1 cellular context compared by ENCODE assay signal in the genomic region with DNA sequence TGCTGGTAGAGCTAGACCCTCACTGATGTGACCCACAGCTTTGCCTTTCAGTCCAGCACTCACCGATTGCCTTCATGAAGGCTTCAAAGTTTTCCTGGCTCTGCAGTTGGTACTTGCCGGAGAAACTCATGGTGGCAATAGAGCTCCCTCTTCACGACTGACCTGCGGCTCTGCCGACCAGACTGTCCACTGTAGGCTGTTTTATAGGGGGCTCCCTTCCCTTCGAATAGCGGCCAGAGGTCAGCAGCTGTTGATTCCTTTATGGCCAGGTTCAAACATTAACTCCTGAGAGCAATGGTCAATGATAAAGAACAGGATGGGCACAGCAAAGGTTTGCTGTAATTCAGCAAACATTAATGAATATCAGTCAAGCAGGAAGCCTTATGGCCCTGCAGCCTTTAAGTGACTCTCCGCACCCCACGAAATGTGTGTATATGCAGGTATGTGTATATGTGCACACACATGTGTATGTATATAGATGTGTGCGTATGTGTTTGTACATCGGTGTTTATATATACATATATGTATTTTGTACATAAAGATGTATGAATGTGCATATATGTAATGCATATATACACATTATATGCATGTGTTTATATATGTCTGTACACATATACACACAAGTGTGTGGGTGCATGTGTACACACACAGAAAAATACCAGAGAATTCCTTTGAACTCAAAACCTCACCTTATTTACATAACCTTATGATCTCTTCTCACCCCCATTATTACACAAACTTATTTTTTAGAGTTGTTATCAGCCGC.
A peak's percentile ranks its signal among the peaks of the same experiment; 100 is the strongest.
TF ChIP-seq lines count a peak whose summit lies in the region.

Gene FABP1 (minus strand): TSS at position 175 of the 766 bp plus-strand sequence. CDS start 45 bp downstream, at position 130.

TF ChIP-seq in HepG2, 621 proteins besides CTCF, POLR2A, EP300 and RAD21 (continued from another document and continues in another):
- TF ChIP-seq GMEB1 (CRISPR knock-in tag; IDR thresholded peaks at IDR 0.05; ENCODE audit: borderline replicate concordance): peak; percentile 63; the same call in 1 of the 2 replicates
- TF ChIP-seq NCOA5 (CRISPR knock-in tag; IDR thresholded peaks at IDR 0.05): no peak
- peak; percentile 100 for TF ChIP-seq PPARG (CRISPR knock-in tag; conservative IDR thresholded peaks at IDR 0.05)
- no peak for TF ChIP-seq GABPA (IDR thresholded peaks at IDR 0.05; ENCODE audit: low read depth, low read length)
- TF ChIP-seq GABPA (CRISPR knock-in tag; IDR thresholded peaks at IDR 0.05; ENCODE audit: low read depth): no peak
- no peak for TF ChIP-seq ZFP36 (IDR thresholded peaks at IDR 0.05; ENCODE audit: borderline replicate concordance, low read depth, low read length, partially characterized antibody)
- TF ChIP-seq PHB2 (IDR thresholded peaks at IDR 0.05; ENCODE audit: partially characterized antibody): no peak
- peak; percentile 96; the same call in 1 of the 2 replicates for TF ChIP-seq SSRP1 (CRISPR knock-in tag; IDR thresholded peaks at IDR 0.05)
- no peak; the same call in 1 of the 2 replicates for TF ChIP-seq ZBTB3 (CRISPR knock-in tag; IDR thresholded peaks at IDR 0.05; ENCODE audit: borderline replicate concordance, low read depth)
- peak; percentile 35 for TF ChIP-seq DMAP1 (CRISPR knock-in tag; IDR thresholded peaks at IDR 0.05)
- TF ChIP-seq, protein P1, sequence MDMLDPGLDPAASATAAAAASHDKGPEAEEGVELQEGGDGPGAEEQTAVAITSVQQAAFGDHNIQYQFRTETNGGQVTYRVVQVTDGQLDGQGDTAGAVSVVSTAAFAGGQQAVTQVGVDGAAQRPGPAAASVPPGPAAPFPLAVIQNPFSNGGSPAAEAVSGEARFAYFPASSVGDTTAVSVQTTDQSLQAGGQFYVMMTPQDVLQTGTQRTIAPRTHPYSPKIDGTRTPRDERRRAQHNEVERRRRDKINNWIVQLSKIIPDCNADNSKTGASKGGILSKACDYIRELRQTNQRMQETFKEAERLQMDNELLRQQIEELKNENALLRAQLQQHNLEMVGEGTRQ (IDR thresholded peaks at IDR 0.05; ENCODE audit: low read depth, low read length): no peak
- TF ChIP-seq, protein P1 (CRISPR knock-in tag; IDR thresholded peaks at IDR 0.05; ENCODE audit: borderline replicate concordance): no peak; the same call in 1 of the 2 replicates
- TF ChIP-seq ZFP1 (CRISPR knock-in tag; IDR thresholded peaks at IDR 0.05): peak; percentile 67
- TF ChIP-seq WIZ (CRISPR knock-in tag; IDR thresholded peaks at IDR 0.05): 0 out of 2 replicates have a peak, but pooled peaks have one; percentile 20
- peak; percentile 85; the same call in 1 of the 2 replicates for TF ChIP-seq HOXA3 (CRISPR knock-in tag; IDR thresholded peaks at IDR 0.05)
- peak; percentile 95 for TF ChIP-seq HOXA7 (CRISPR knock-in tag; IDR thresholded peaks at IDR 0.05)
- TF ChIP-seq ZBTB42 (CRISPR knock-in tag; IDR thresholded peaks at IDR 0.05): peak; percentile 87
- peak; percentile 95 for TF ChIP-seq ATF7-NPFF (CRISPR knock-in tag; IDR thresholded peaks at IDR 0.05; ENCODE audit: low read depth)
- peak; percentile 73; the same call in 1 of the 2 replicates for TF ChIP-seq ZNF672 (CRISPR knock-in tag; IDR thresholded peaks at IDR 0.05)
- TF ChIP-seq CHD4 (IDR thresholded peaks at IDR 0.05; ENCODE audit: borderline replicate concordance, low read length): peak; percentile 100
- 0 out of 2 replicates have a peak, but pooled peaks have one; percentile 46 for TF ChIP-seq ZNF75D (CRISPR knock-in tag; IDR thresholded peaks at IDR 0.05; ENCODE audit: borderline replicate concordance)
- TF ChIP-seq, protein P2, sequence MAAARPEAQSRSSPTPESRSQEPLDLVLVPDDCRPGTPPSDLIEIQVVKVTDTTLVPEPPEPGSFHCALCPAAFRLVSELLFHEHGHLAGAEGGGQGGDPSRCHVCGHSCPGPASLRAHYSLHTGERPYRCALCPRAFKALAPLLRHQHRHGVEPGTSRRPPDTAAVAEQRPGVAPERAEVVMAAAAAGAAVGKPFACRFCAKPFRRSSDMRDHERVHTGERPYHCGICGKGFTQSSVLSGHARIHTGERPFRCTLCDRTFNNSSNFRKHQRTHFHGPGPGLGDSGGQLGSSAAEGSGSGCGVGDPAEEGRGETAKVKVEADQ (CRISPR knock-in tag; IDR thresholded peaks at IDR 0.05; ENCODE audit: borderline replicate concordance): no peak
- TF ChIP-seq ZHX1 (CRISPR knock-in tag; IDR thresholded peaks at IDR 0.05; ENCODE audit: low read depth): no peak; the same call in 1 of the 2 replicates
- TF ChIP-seq ZNF253 (CRISPR knock-in tag; IDR thresholded peaks at IDR 0.05; ENCODE audit: borderline replicate concordance): 0 out of 2 replicates have a peak, but pooled peaks have one; percentile 39
- TF ChIP-seq GLMP (CRISPR knock-in tag; IDR thresholded peaks at IDR 0.05; ENCODE audit: borderline replicate concordance): no peak
- TF ChIP-seq ZSCAN21 (CRISPR knock-in tag; IDR thresholded peaks at IDR 0.05; ENCODE audit: borderline replicate concordance): peak; percentile 86
- peak; percentile 70; the same call in 1 of the 2 replicates for TF ChIP-seq FUBP1 (CRISPR knock-in tag; IDR thresholded peaks at IDR 0.05; ENCODE audit: borderline replicate concordance)
- TF ChIP-seq ARNTL (CRISPR knock-in tag; IDR thresholded peaks at IDR 0.05): peak; percentile 71
- TF ChIP-seq ZNF124 (CRISPR knock-in tag; IDR thresholded peaks at IDR 0.05): peak; percentile 16
- no peak; the same call in 1 of the 2 replicates for TF ChIP-seq ZNF292 (CRISPR knock-in tag; IDR thresholded peaks at IDR 0.05; ENCODE audit: borderline replicate concordance, low read depth)
- TF ChIP-seq TAF1 (CRISPR knock-in tag; IDR thresholded peaks at IDR 0.05): peak; percentile 100
- TF ChIP-seq ZNF614 (CRISPR knock-in tag; IDR thresholded peaks at IDR 0.05; ENCODE audit: borderline replicate concordance): peak; percentile 91; the same call in 1 of the 2 replicates
- no peak for TF ChIP-seq ZNF251 (CRISPR knock-in tag; IDR thresholded peaks at IDR 0.05)
- TF ChIP-seq MED8 (CRISPR knock-in tag; IDR thresholded peaks at IDR 0.05; ENCODE audit: insufficient replicate concordance): peak; percentile 99
- peak; percentile 28; the same call in 1 of the 2 replicates for TF ChIP-seq ZNF552 (CRISPR knock-in tag; IDR thresholded peaks at IDR 0.05; ENCODE audit: borderline replicate concordance)
- no peak; the same call in 1 of the 2 replicates for TF ChIP-seq ZNF367 (CRISPR knock-in tag; IDR thresholded peaks at IDR 0.05; ENCODE audit: borderline replicate concordance)
- peak; percentile 35 for TF ChIP-seq CCAR2 (optimal IDR thresholded peaks at IDR 0.05; ENCODE audit: low read depth, low read length)
- TF ChIP-seq HOXD1 (CRISPR knock-in tag; IDR thresholded peaks at IDR 0.05): peak; percentile 90
- TF ChIP-seq KDM5B (CRISPR knock-in tag; IDR thresholded peaks at IDR 0.05; ENCODE audit: borderline replicate concordance): peak; percentile 82; the same call in 1 of the 2 replicates
- peak; percentile 95 for TF ChIP-seq NFIC (IDR thresholded peaks at IDR 0.05; ENCODE audit: low read length)
- TF ChIP-seq ZNF33A (CRISPR knock-in tag; IDR thresholded peaks at IDR 0.05; ENCODE audit: borderline replicate concordance): no peak
- TF ChIP-seq CBX2 (IDR thresholded peaks at IDR 0.05; ENCODE audit: low read depth, low read length): no peak
- peak; percentile 67; the same call in 1 of the 2 replicates for TF ChIP-seq CBX2 (CRISPR knock-in tag; IDR thresholded peaks at IDR 0.05; ENCODE audit: low read depth)
- TF ChIP-seq, protein P3, sequence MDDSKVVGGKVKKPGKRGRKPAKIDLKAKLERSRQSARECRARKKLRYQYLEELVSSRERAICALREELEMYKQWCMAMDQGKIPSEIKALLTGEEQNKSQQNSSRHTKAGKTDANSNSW (CRISPR knock-in tag; IDR thresholded peaks at IDR 0.05; ENCODE audit: borderline replicate concordance): no peak
- TF ChIP-seq, protein P4, sequence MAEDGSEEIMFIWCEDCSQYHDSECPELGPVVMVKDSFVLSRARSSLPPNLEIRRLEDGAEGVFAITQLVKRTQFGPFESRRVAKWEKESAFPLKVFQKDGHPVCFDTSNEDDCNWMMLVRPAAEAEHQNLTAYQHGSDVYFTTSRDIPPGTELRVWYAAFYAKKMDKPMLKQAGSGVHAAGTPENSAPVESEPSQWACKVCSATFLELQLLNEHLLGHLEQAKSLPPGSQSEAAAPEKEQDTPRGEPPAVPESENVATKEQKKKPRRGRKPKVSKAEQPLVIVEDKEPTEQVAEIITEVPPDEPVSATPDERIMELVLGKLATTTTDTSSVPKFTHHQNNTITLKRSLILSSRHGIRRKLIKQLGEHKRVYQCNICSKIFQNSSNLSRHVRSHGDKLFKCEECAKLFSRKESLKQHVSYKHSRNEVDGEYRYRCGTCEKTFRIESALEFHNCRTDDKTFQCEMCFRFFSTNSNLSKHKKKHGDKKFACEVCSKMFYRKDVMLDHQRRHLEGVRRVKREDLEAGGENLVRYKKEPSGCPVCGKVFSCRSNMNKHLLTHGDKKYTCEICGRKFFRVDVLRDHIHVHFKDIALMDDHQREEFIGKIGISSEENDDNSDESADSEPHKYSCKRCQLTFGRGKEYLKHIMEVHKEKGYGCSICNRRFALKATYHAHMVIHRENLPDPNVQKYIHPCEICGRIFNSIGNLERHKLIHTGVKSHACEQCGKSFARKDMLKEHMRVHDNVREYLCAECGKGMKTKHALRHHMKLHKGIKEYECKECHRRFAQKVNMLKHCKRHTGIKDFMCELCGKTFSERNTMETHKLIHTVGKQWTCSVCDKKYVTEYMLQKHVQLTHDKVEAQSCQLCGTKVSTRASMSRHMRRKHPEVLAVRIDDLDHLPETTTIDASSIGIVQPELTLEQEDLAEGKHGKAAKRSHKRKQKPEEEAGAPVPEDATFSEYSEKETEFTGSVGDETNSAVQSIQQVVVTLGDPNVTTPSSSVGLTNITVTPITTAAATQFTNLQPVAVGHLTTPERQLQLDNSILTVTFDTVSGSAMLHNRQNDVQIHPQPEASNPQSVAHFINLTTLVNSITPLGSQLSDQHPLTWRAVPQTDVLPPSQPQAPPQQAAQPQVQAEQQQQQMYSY (CRISPR knock-in tag; IDR thresholded peaks at IDR 0.05): no peak; the same call in 1 of the 2 replicates
